Comparison of ENCODE assay signal across 37 cellular contexts in genomic region chr11:46547579-46547978, GRCh38.
"Had no signal": no experiment of that assay in that cellular context is flagged by ENCODE, and none has a peak within 500 bp of the region (broad histone marks: within the 10 kb centered on the region; RNA-seq: fewer than 3 reads in every experiment).

No MANE protein-coding gene starts in this region.

- H3K27ac ChIP-seq: brain microvascular endothelial cell, Peyer's patch, SJSA1 had no signal

- H3K27me3 Mint-ChIP-seq: activated CD4-positive, alpha-beta T cell treated with anti-CD3 and anti-CD28 coated beads for 36 hours; activated CD4-positive, alpha-beta T cell treated with anti-CD3 and anti-CD28 coated beads, Interleukin-2, amount 10 ng/mL, durations not matched to agents 7 days and 5 days; activated naive CD8-positive, alpha-beta T cell treated with anti-CD3 and anti-CD28 coated beads for 36 hours; central memory CD8-positive, alpha-beta T cell had no signal

- H3K4me1 ChIP-seq: SJSA1 had no signal

- H3K9me3 Mint-ChIP-seq: activated CD4-positive, alpha-beta T cell treated with anti-CD3 and anti-CD28 coated beads, Interleukin-2, amount 10 ng/mL, durations not matched to agents 7 days and 5 days; activated naive CD8-positive, alpha-beta T cell treated with anti-CD3 and anti-CD28 coated beads for 36 hours; central memory CD8-positive, alpha-beta T cell; T-helper 1 cell treated with Interleukin-12 subunit alpha and Interleukin-12 subunit beta and Interleukin-4 antibody, amounts not matched to agents 30 μg/mL and 1 μg/mL, for 36 hours; T-helper 2 cell treated with Interferon-gamma antibody and Interleukin-4, amounts not matched to agents 5 μg/mL and 100 μg/mL, for 36 hours; WTC11 had no signal

- H3K4me2 ChIP-seq: SK-N-SH had no signal

- H3K27me3 ChIP-seq: brain microvascular endothelial cell, Peyer's patch, SJSA1 had no signal

- H3K9me3 ChIP-seq: Peyer's patch, SJSA1, SK-N-SH had no signal

- H3K4me3 ChIP-seq: Peyer's patch, SJSA1 had no signal

- H3K9me2 ChIP-seq: SK-N-SH had no signal

- H3K4me1 Mint-ChIP-seq: central memory CD8-positive, alpha-beta T cell; WTC11 had no signal

- H3K9ac ChIP-seq: SK-N-SH had no signal

- ATAC-seq: activated CD4-positive, alpha-beta T cell treated with anti-CD3 and anti-CD28 coated beads for 36 hours; activated CD4-positive, CD25-positive, alpha-beta regulatory T cell treated with anti-CD3 and anti-CD28 coated beads, Interleukin-2, amount 50 U/mL, for 24 hours; activated CD8-positive, alpha-beta T cell treated with anti-CD3 and anti-CD28 coated beads, Interleukin-2, amount 10 ng/mL, durations not matched to agents 7 days and 5 days; PC-3; WTC11 had no signal

- DNase-seq: activated CD4-positive, alpha-beta T cell treated with anti-CD3 and anti-CD28 coated beads for 36 hours; activated CD4-positive, alpha-beta T cell treated with anti-CD3 and anti-CD28 coated beads, Interleukin-2, amount 10 ng/mL, durations not matched to agents 7 days and 5 days; activated CD4-positive, alpha-beta T cell treated with anti-CD3 and anti-CD28 coated beads, Interleukin-2, amount 50 U/mL, for 48 hours; activated CD8-positive, alpha-beta T cell treated with anti-CD3 and anti-CD28 coated beads, Interleukin-2, amount 10 ng/mL, durations not matched to agents 7 days and 5 days; activated effector memory CD4-positive, alpha-beta T cell treated with anti-CD3 and anti-CD28 coated beads, Interleukin-2, amount 50 U/mL, for 16 hours; activated naive CD4-positive, alpha-beta T cell; activated naive CD4-positive, alpha-beta T cell treated with anti-CD3 and anti-CD28 coated beads, Interleukin-2, amount 50 U/mL, for 16 hours; activated naive CD8-positive, alpha-beta T cell treated with anti-CD3 and anti-CD28 coated beads for 36 hours; activated T-cell treated with anti-CD3 and anti-CD28 coated beads, Interleukin-2, amount 50 U/mL, for 48 hours; amniotic stem cell; aorta; brain microvascular endothelial cell; Kasumi-1; KG1; MM.1S; MV-4-11; NCI-H1092; NCI-H1436 treated with DMSO at 0.1 percent for 48 hours; NCI-H187; NCI-H2029 treated with DMSO at 0.1 percent for 48 hours; NCI-H2107; NCI-H2171; NCI-H510A; NCI-H526; NCI-H748 treated with DMSO at 0.1 percent for 48 hours; NK-92 treated with Interleukin-12 subunit alpha and Interleukin-12 subunit beta, amount 100 ng/mL, for 24 hours; PC-3; Peyer's patch; RPMI8226; SHP77 treated with DMSO at 0.1 percent for 48 hours; SK-N-SH had no signal

- H3K4me3 Mint-ChIP-seq: activated CD4-positive, alpha-beta T cell treated with anti-CD3 and anti-CD28 coated beads for 36 hours; activated CD4-positive, alpha-beta T cell treated with anti-CD3 and anti-CD28 coated beads, Interleukin-2, amount 10 ng/mL, durations not matched to agents 7 days and 5 days; activated CD8-positive, alpha-beta T cell treated with anti-CD3 and anti-CD28 coated beads, Interleukin-2, amount 10 ng/mL, durations not matched to agents 7 days and 5 days; activated naive CD8-positive, alpha-beta T cell treated with anti-CD3 and anti-CD28 coated beads for 36 hours; central memory CD8-positive, alpha-beta T cell; T-helper 1 cell treated with Interleukin-12 subunit alpha and Interleukin-12 subunit beta and Interleukin-4 antibody, amounts not matched to agents 30 μg/mL and 1 μg/mL, for 36 hours; T-helper 2 cell treated with Interferon-gamma antibody and Interleukin-4, amounts not matched to agents 5 μg/mL and 100 μg/mL, for 36 hours; WTC11 had no signal

- H3K27ac Mint-ChIP-seq: activated CD4-positive, alpha-beta T cell treated with anti-CD3 and anti-CD28 coated beads for 36 hours; activated CD4-positive, alpha-beta T cell treated with anti-CD3 and anti-CD28 coated beads, Interleukin-2, amount 10 ng/mL, durations not matched to agents 7 days and 5 days; activated CD8-positive, alpha-beta T cell treated with anti-CD3 and anti-CD28 coated beads, Interleukin-2, amount 10 ng/mL, durations not matched to agents 7 days and 5 days; activated naive CD8-positive, alpha-beta T cell treated with anti-CD3 and anti-CD28 coated beads for 36 hours; T-helper 1 cell treated with Interleukin-12 subunit alpha and Interleukin-12 subunit beta and Interleukin-4 antibody, amounts not matched to agents 30 μg/mL and 1 μg/mL, for 36 hours; T-helper 2 cell treated with Interferon-gamma antibody and Interleukin-4, amounts not matched to agents 5 μg/mL and 100 μg/mL, for 36 hours; WTC11 had no signal
